In genomic region chr3:13273604-13274105, GRCh38 we compare ENCODE assay signal across 18 cellular contexts.
"Had no signal": no experiment of that assay in that cellular context is flagged by ENCODE, and none has a peak within 500 bp of the region (broad histone marks: within the 10 kb centered on the region; RNA-seq: fewer than 3 reads in every experiment).

No MANE protein-coding gene starts in this region.

- DNase-seq: activated CD4-positive, CD25-positive, alpha-beta regulatory T cell treated with anti-CD3 and anti-CD28 coated beads, Interleukin-2, amount 50 U/mL, for 72 hours; activated naive CD4-positive, alpha-beta T cell; activated T-cell treated with anti-CD3 and anti-CD28 coated beads, Interleukin-2, amount 50 U/mL, for 1 hour; cortex of kidney; endodermal cell; heart left ventricle; naive B cell; stimulated activated CD4-positive, alpha-beta T cell treated with anti-CD3 and anti-CD28 coated beads, Interleukin-1b, Interleukin-23, amount 100 ng/mL, for 48 hours; stomach; T-cell; trophoblast cell had no signal

- H3K4me2 ChIP-seq: neural progenitor cell had no signal

- H3K9me3 ChIP-seq: body of pancreas, prostate gland had no signal

- H2AFZ ChIP-seq: neural progenitor cell had no signal

- H3K36me3 ChIP-seq: cardiac muscle cell, heart left ventricle, neural progenitor cell, prostate gland, right atrium auricular region, stomach, vagina had no signal

- H3K27me3 ChIP-seq: body of pancreas, cardiac muscle cell, heart left ventricle, neural progenitor cell, right atrium auricular region, vagina had no signal

- H3K4me1 ChIP-seq: body of pancreas had no signal

- ATAC-seq: body of pancreas, heart left ventricle, T-cell had no signal

- H3K9ac ChIP-seq: neural progenitor cell had no signal

- H3K4me3 ChIP-seq: body of pancreas, cardiac muscle cell, heart left ventricle, neural progenitor cell, prostate gland, right atrium auricular region, stomach, vagina had no signal

- H3K27ac ChIP-seq: body of pancreas, cardiac muscle cell, heart left ventricle, neural progenitor cell, prostate gland, right atrium auricular region, stomach, vagina, VCaP had no signal
